Comparison of ENCODE assay signal across 8 cellular contexts in genomic region chr1:27940297-27940696, GRCh38.
DNase-seq lines count a peak whose midpoint lies in the region; ATAC-seq and TF ChIP-seq lines count a peak whose summit lies in the region.

No MANE protein-coding gene starts in this region.

- ATAC-seq in SK-N-SH treated with all-trans-retinoic acid at 6 μM for 48 hours (peak; percentile 52), HG02678 (IDR thresholded peaks at IDR 0.05; ENCODE audit: unreplicated experiment) (no peak), GM19035 (IDR thresholded peaks at IDR 0.05; ENCODE audit: unreplicated experiment) (no peak)

- peak; percentile 73 for DNase-seq in DMS 273 (lab: John Stamatoyannopoulos, UW; ENCODE audit: unreplicated experiment)
- DNase-seq in DMS 273 treated with DMSO at 0.1 percent for 48 hours (lab: John Stamatoyannopoulos, UW), result no peak
- DNase-seq in activated naive CD4-positive, alpha-beta T cell treated with Interleukin-2 at 50 U/mL for 16 hours, result peak; percentile 75
- peak; percentile 72 for DNase-seq in iPS-NIHi11 (ENCODE audit: low spot score)
- DNase-seq in stimulated activated CD8-positive, alpha-beta memory T cell treated with anti-CD3 and anti-CD28 coated beads, Interleukin-12 subunit alpha, Interleukin-12 subunit beta, amount 100 ng/mL, for 4 hours (ENCODE audit: low read depth), result peak; percentile 34

TF ChIP-seq in SK-N-SH treated with all-trans-retinoic acid at 6 μM for 48 hours, 23 proteins besides CTCF, POLR2A, EP300 and RAD21:
- TF ChIP-seq ARNTL (CRISPR knock-in tag; IDR thresholded peaks at IDR 0.05; ENCODE audit: borderline replicate concordance, low read depth), result no peak
- no peak for TF ChIP-seq ZC3H10 (CRISPR knock-in tag; IDR thresholded peaks at IDR 0.05)
- no peak for TF ChIP-seq ZNF565 (CRISPR knock-in tag; conservative IDR thresholded peaks at IDR 0.05; ENCODE audit: low read depth)
- no peak for TF ChIP-seq ZNF70 (CRISPR knock-in tag; IDR thresholded peaks at IDR 0.05)
- no peak for TF ChIP-seq PPARA (CRISPR knock-in tag; IDR thresholded peaks at IDR 0.05; ENCODE audit: borderline replicate concordance)
- TF ChIP-seq PATZ1 (CRISPR knock-in tag; IDR thresholded peaks at IDR 0.05; ENCODE audit: borderline replicate concordance), result no peak
- no peak for TF ChIP-seq ZFP30 (CRISPR knock-in tag; IDR thresholded peaks at IDR 0.05)
- no peak for TF ChIP-seq CREB5 (CRISPR knock-in tag; IDR thresholded peaks at IDR 0.05; ENCODE audit: low read depth)
- TF ChIP-seq GLIS3 (CRISPR knock-in tag; IDR thresholded peaks at IDR 0.05), result no peak
- TF ChIP-seq CSRNP3 (CRISPR knock-in tag; IDR thresholded peaks at IDR 0.05), result no peak
- no peak for TF ChIP-seq CSDC2 (CRISPR knock-in tag; IDR thresholded peaks at IDR 0.05)
- no peak for TF ChIP-seq RARB (CRISPR knock-in tag; IDR thresholded peaks at IDR 0.05)
- no peak for TF ChIP-seq SNAI2 (CRISPR knock-in tag; IDR thresholded peaks at IDR 0.05)
- no peak for TF ChIP-seq TOX (CRISPR knock-in tag; IDR thresholded peaks at IDR 0.05; ENCODE audit: borderline replicate concordance)
- TF ChIP-seq TCF4 (CRISPR knock-in tag; IDR thresholded peaks at IDR 0.05; ENCODE audit: borderline replicate concordance), result no peak
- no peak for TF ChIP-seq OSR1 (CRISPR knock-in tag; IDR thresholded peaks at IDR 0.05)
TF ChIP-seq in SK-N-SH treated with all-trans-retinoic acid at 6 μM for 48 hours: peak in this region for 0.
